Comparison of ENCODE assay signal across 25 cellular contexts in the genomic region with DNA sequence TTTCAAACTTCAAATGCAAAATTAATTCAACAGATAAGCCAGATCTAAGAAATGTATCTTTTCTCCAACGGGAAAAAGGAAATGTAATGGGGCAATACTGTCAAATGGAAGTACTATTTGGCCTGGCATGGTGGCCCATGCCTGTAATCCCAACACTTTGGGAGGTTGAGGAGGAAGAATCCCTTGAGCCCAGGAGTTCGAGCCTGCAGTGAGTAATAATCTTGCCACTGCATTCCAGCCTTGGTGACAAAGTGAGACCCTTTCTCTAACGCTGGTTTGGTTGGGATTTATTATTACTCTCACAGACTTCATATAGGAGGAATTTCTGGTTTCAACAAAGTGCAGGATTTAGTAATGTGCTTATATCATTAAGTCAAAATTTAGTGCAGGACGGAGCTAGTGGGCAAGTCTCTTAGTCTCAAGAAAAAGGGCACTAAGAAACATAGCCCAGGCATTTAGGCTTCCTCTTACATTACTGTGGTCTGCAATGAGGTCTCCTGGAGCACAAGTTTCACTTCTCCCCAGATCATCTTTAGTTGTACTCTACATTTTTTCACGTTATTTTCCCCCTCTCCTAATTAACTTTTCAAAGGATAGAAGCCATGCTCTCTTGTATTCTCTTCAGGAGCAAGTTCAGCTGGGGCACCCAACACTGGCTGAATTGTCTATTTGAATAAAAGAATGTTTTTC. TPM values are rescaled to one million over a fixed set of nuclear protein-coding genes. Genes with fewer than 3 reads are reported as not detected.
DNase-seq lines count a peak whose midpoint lies in the region; ATAC-seq, FAIRE-seq and TF ChIP-seq lines count a peak whose summit lies in the region.
"Had no signal": no experiment of that assay in that cellular context is flagged by ENCODE, and none has a peak within 500 bp of the region (broad histone marks: within the 10 kb centered on the region; RNA-seq: fewer than 3 reads in every experiment).

No MANE protein-coding gene starts in this region.

- H3K9ac ChIP-seq in HUES48 (ENCODE audit: low read depth, low read length) (no peak overlapping the region), endothelial cell of umbilical vein (replicated peaks; ENCODE audit: extremely low read depth, insufficient read depth, low read length) (no peak overlapping the region)

- peaks cover 44 to 53% of the 10 kb centered on the region in 2 donors for H3K36me3 Mint-ChIP-seq in CD14-positive monocyte
- peaks cover 50% of the 10 kb centered on the region for H3K36me3 Mint-ChIP-seq in activated naive CD4-positive, alpha-beta T cell treated with anti-CD3 and anti-CD28 coated beads, Interleukin-2, amount 10 ng/mL, durations not matched to agents 7 days and 5 days

- FAIRE-seq in endothelial cell of umbilical vein (lab: Jason Lieb, UNC) = no peak
- FAIRE-seq: keratinocyte had no signal

- H3K9me1 ChIP-seq in endothelial cell of umbilical vein (replicated peaks; ENCODE audit: control insufficient read depth, extremely low read depth, insufficient read depth, low read length) = no peaks in the 10 kb centered on the region

- peak overlapping the region in 5 of 7 donors; percentile 64 to 84 (median 77) for H3K27ac Mint-ChIP-seq in CD14-positive monocyte
- H3K27ac Mint-ChIP-seq in activated naive CD4-positive, alpha-beta T cell treated with anti-CD3 and anti-CD28 coated beads, Interleukin-2, amount 10 ng/mL, durations not matched to agents 7 days and 5 days = no peak overlapping the region
- H3K27ac Mint-ChIP-seq: stimulated activated naive CD8-positive, alpha-beta T cell treated with anti-CD3 and anti-CD28 coated beads, Interleukin-15, Interleukin-2, amounts not matched to agents 100 ng/mL and 50 ng/mL, for 24 hours had no signal

- no peaks in the 10 kb centered on the region for H4K20me1 ChIP-seq in OCI-LY7 (ENCODE audit: insufficient read depth, low read length)
- H4K20me1 ChIP-seq in endothelial cell of umbilical vein (replicated peaks; ENCODE audit: control insufficient read depth, extremely low read depth, insufficient read depth, low read length) = no peaks in the 10 kb centered on the region

- H3K79me2 ChIP-seq in OCI-LY7 (ENCODE audit: insufficient read depth, low read depth, low read length) = no peaks in the 10 kb centered on the region
- no peaks in the 10 kb centered on the region for H3K79me2 ChIP-seq in endothelial cell of umbilical vein (ENCODE audit: control insufficient read depth, insufficient read depth, low read length)

- no peak for ATAC-seq in gastrocnemius medialis
- ATAC-seq: lower lobe of right lung, PC-3, T-cell had no signal

- H3K27me3 ChIP-seq in HUES48 (ENCODE audit: control insufficient read depth, insufficient read depth, low read length) (no peaks in the 10 kb centered on the region), endothelial cell of umbilical vein (ENCODE audit: control insufficient read depth in 2 of 2, insufficient read depth in 2 of 2, low read length in 2 of 2) (no peaks in the 10 kb centered on the region), gastrocnemius medialis (no peaks in the 10 kb centered on the region)
- H3K27me3 ChIP-seq: colonic mucosa, tibial artery had no signal

- peaks cover 39% of the 10 kb centered on the region for H3K4me1 Mint-ChIP-seq in CD14-positive monocyte
- peaks cover 16% of the 10 kb centered on the region for H3K4me1 Mint-ChIP-seq in activated naive CD4-positive, alpha-beta T cell treated with anti-CD3 and anti-CD28 coated beads, Interleukin-2, amount 10 ng/mL, durations not matched to agents 7 days and 5 days

- no TSS peak for BruUV-seq in OCI-LY7 (replicated peaks; lab: Mats Ljungman, UMichigan)
- no TSS peak for BruUV-seq in endothelial cell of umbilical vein (replicated peaks; lab: Mats Ljungman, UMichigan)

- no peak overlapping the region for H2AFZ ChIP-seq in OCI-LY7 (ENCODE audit: low read length)
- no peak overlapping the region for H2AFZ ChIP-seq in endothelial cell of umbilical vein (ENCODE audit: low read depth, low read length)

- in situ Hi-C loops in gastrocnemius medialis (cut with MboI; ENCODE audit: low sequenced_read_pairs in 4 of 4) = no loop called here

- no peaks in the 10 kb centered on the region for H3K27me3 Mint-ChIP-seq in CD14-positive monocyte (ENCODE audit: low read depth in 3 of 3)
- peaks cover 6% of the 10 kb centered on the region for H3K27me3 Mint-ChIP-seq in activated naive CD4-positive, alpha-beta T cell treated with anti-CD3 and anti-CD28 coated beads, Interleukin-2, amount 10 ng/mL, durations not matched to agents 7 days and 5 days

- CTCF ChIA-PET in OCI-LY7 (lab: Charles Lee; ENCODE audit: unreplicated experiment) (no interaction called here), endothelial cell of umbilical vein (lab: Charles Lee) (no interaction called here)
- CTCF ChIA-PET in activated naive CD4-positive, alpha-beta T cell treated with anti-CD3 and anti-CD28 coated beads, Interleukin-2, amount 10 ng/mL, durations not matched to agents 7 days and 5 days (lab: Charles Lee) = no interaction called here

- intact Hi-C loops in CD14-positive monocyte (cut with micrococcal nuclease) (no loop called here), OCI-LY7 (cut with micrococcal nuclease; ENCODE audit: unreplicated experiment) (no loop called here), endothelial cell of umbilical vein (cut with micrococcal nuclease) (loop anchor here (1.0 kb wide), 1 partner anchor 11 kb away; no protein-coding TSS in a partner anchor), gastrocnemius medialis (cut with DNase I; ENCODE audit: low total_unique reads) (no loop called here)

- H3K4me1 ChIP-seq in HUES48 (ENCODE audit: control insufficient read depth, insufficient read depth, low read length) (no peaks in the 10 kb centered on the region), OCI-LY7 (ENCODE audit: insufficient read depth, low read length, poor library complexity, severe bottlenecking) (peaks cover 29% of the 10 kb centered on the region), endothelial cell of umbilical vein (ENCODE audit: control insufficient read depth, extremely low read depth, insufficient read depth, low read length) (peaks cover 6% of the 10 kb centered on the region), gastrocnemius medialis (peaks cover 7% of the 10 kb centered on the region in 2 donors)

- no peak for DNase-seq in CD14-positive monocyte (ENCODE audit: low spot score)
- DNase-seq in OCI-LY7 (ENCODE audit: low spot score) = peak; percentile 53
- DNase-seq in endothelial cell of umbilical vein (ENCODE audit: low read depth, low spot score) = no peak
- no peak for DNase-seq in LoVo (ENCODE audit: low spot score)
- DNase-seq in NCI-H1694 treated with DMSO at 0.1 percent for 48 hours (lab: John Stamatoyannopoulos, UW) = no peak
- DNase-seq in gastrocnemius medialis = no peak
- DNase-seq in activated naive CD4-positive, alpha-beta T cell treated with anti-CD3 and anti-CD28 coated beads, Interleukin-2, amount 10 ng/mL, durations not matched to agents 7 days and 5 days = no peak
- DNase-seq: activated CD4-positive, alpha-beta T cell treated with anti-CD3 and anti-CD28 coated beads for 4 hours; activated CD8-positive, alpha-beta memory T cell treated with anti-CD3 and anti-CD28 coated beads, Interleukin-2, amount 50 U/mL, for 48 hours; activated gamma-delta T cell; CD8-positive, alpha-beta memory T cell; colonic mucosa; DMS53; lower lobe of right lung; NCI-H1436 treated with DMSO at 0.1 percent for 48 hours; NCI-H524 treated with DMSO at 0.1 percent for 48 hours; PC-3; retina; SHP77 treated with DMSO at 0.1 percent for 48 hours; stimulated activated CD4-positive, alpha-beta T cell treated with anti-CD3 and anti-CD28 coated beads, Interleukin-4, amount 100 ng/mL, for 4 hours; T-cell; tibial artery had no signal

- H3K4me3 ChIP-seq in HUES48 (ENCODE audit: low read depth, low read length) = no peak overlapping the region
- no peak overlapping the region for H3K4me3 ChIP-seq in OCI-LY7 (ENCODE audit: low read depth, low read length, poor library complexity, severe bottlenecking)
- H3K4me3 ChIP-seq in endothelial cell of umbilical vein (replicated peaks in 1 of 3; ENCODE audit: insufficient read depth in 1 of 3, low read depth in 1 of 3, low read length in 3 of 3) = no peak overlapping the region
- H3K4me3 ChIP-seq in gastrocnemius medialis = no peak overlapping the region
- H3K4me3 ChIP-seq: colonic mucosa, lower lobe of right lung, tibial artery had no signal

- H3K27ac ChIP-seq in HUES48 (ENCODE audit: low read depth, low read length) (peak overlapping the region; percentile 38), OCI-LY7 (ENCODE audit: low read depth, low read length, poor library complexity, severe bottlenecking) (peak overlapping the region; percentile 60), endothelial cell of umbilical vein (ENCODE audit: insufficient read depth, low read depth, low read length) (no peak overlapping the region), gastrocnemius medialis (no peak overlapping the region)
- H3K27ac ChIP-seq: colonic mucosa, lower lobe of right lung, tibial artery had no signal

- POLR2A ChIA-PET in OCI-LY7 (lab: Charles Lee) (no interaction called here), endothelial cell of umbilical vein (lab: Charles Lee) (no interaction called here)

- dilution Hi-C loops in endothelial cell of umbilical vein (cut with MboI; ENCODE audit: extremely low pct_ligation_motif_present, low sequenced_read_pairs) = no loop called here

- H3K9me3 Mint-ChIP-seq in CD14-positive monocyte = peaks cover 0 to 4% (median 0%) of the 10 kb centered on the region in 7 donors
- H3K9me3 Mint-ChIP-seq in activated naive CD4-positive, alpha-beta T cell treated with anti-CD3 and anti-CD28 coated beads, Interleukin-2, amount 10 ng/mL, durations not matched to agents 7 days and 5 days = no peaks in the 10 kb centered on the region
- H3K9me3 Mint-ChIP-seq: stimulated activated naive CD8-positive, alpha-beta T cell treated with anti-CD3 and anti-CD28 coated beads, Interleukin-15, Interleukin-2, amounts not matched to agents 100 ng/mL and 50 ng/mL, for 24 hours; T-cell had no signal

- H3K9me3 ChIP-seq in HUES48 (ENCODE audit: control insufficient read depth, insufficient read depth, low read length) = no peaks in the 10 kb centered on the region
- H3K9me3 ChIP-seq in OCI-LY7 (ENCODE audit: low read length) = no peaks in the 10 kb centered on the region
- H3K9me3 ChIP-seq in endothelial cell of umbilical vein (replicated peaks; ENCODE audit: control insufficient read depth, insufficient read depth, low read length) = no peaks in the 10 kb centered on the region
- no peaks in the 10 kb centered on the region for H3K9me3 ChIP-seq in gastrocnemius medialis
- H3K9me3 ChIP-seq: colonic mucosa, lower lobe of right lung, tibial artery had no signal

- TF ChIP-seq CTCF in CD14-positive monocyte (IDR thresholded peaks at IDR 0.05) = no peak
- TF ChIP-seq CTCF in OCI-LY7 (conservative IDR thresholded peaks at IDR 0.05; ENCODE audit: low read length) = no peak
- no peak for TF ChIP-seq CTCF in endothelial cell of umbilical vein (IDR thresholded peaks at IDR 0.05; ENCODE audit: extremely low read depth in 1 of 2, insufficient read depth in 1 of 2, low read depth in 1 of 2, low read length in 2 of 2)
- no peak for TF ChIP-seq CTCF in gastrocnemius medialis (IDR thresholded peaks at IDR 0.05 in 4 of 5, conservative IDR thresholded peaks at IDR 0.05 in 1 of 5)

- no peaks in the 10 kb centered on the region for H3K9me2 ChIP-seq in OCI-LY7 (ENCODE audit: insufficient read depth, low read length)

- TF ChIP-seq POLR2A in endothelial cell of umbilical vein (IDR thresholded peaks at IDR 0.05; ENCODE audit: low read depth, low read length) (peak; percentile 30), gastrocnemius medialis (IDR thresholded peaks at IDR 0.05) (no peak)

- peak overlapping the region; percentile 32 for H3K4me2 ChIP-seq in OCI-LY7 (ENCODE audit: low read length)
- no peak overlapping the region for H3K4me2 ChIP-seq in endothelial cell of umbilical vein (ENCODE audit: insufficient read depth, low read length)

- H3K4me3 Mint-ChIP-seq in CD14-positive monocyte = peak overlapping the region in 1 of 2 donors; percentile 61
- no peak overlapping the region for H3K4me3 Mint-ChIP-seq in activated naive CD4-positive, alpha-beta T cell treated with anti-CD3 and anti-CD28 coated beads, Interleukin-2, amount 10 ng/mL, durations not matched to agents 7 days and 5 days
- H3K4me3 Mint-ChIP-seq: CD8-positive, alpha-beta memory T cell; stimulated activated naive CD8-positive, alpha-beta T cell treated with anti-CD3 and anti-CD28 coated beads, Interleukin-15, Interleukin-2, amounts not matched to agents 100 ng/mL and 50 ng/mL, for 24 hours; T-cell had no signal

- peaks cover 53% of the 10 kb centered on the region for H3K36me3 ChIP-seq in HUES48 (ENCODE audit: control insufficient read depth, insufficient read depth, low read length)
- H3K36me3 ChIP-seq in OCI-LY7 (ENCODE audit: insufficient read depth, low read length) = peaks cover 70% of the 10 kb centered on the region
- H3K36me3 ChIP-seq in endothelial cell of umbilical vein (ENCODE audit: control insufficient read depth in 2 of 2, extremely low read depth in 1 of 2, insufficient read depth in 2 of 2, low read length in 2 of 2) = peaks cover 22 to 38% of the 10 kb centered on the region in 2 experiments
- peaks cover 0 to 54% of the 10 kb centered on the region in 2 donors for H3K36me3 ChIP-seq in gastrocnemius medialis

RNA-seq across cellular contexts. Expression of gene TRIM27, which starts 23.1 kb away (rescaled TPM):
- polyA plus RNA-seq in CD14-positive monocyte (10 to 100 TPM; 42.2 to 44.0 TPM), endothelial cell of umbilical vein (67.1 and 71.9 TPM in 2 replicates)
- 126 and 130 TPM in 2 replicates for total RNA-seq in OCI-LY7 (2014; rRNA removed; shearing (Covaris generic))
- total RNA-seq in OCI-LY7 (2022) (112 and 116 TPM in 2 replicates), endothelial cell of umbilical vein (67.5 and 69.2 TPM in 2 replicates), gastrocnemius medialis (10 to 100 TPM; 33.6 to 45.1 (median 36.1) TPM)
- 46.7 and 47.8 TPM in 2 replicates for polyA plus RNA-seq in endothelial cell of umbilical vein (2011; cell fraction: cytosol; rRNA removed)
- polyA plus RNA-seq in endothelial cell of umbilical vein (2011; cell fraction: nucleus; rRNA removed) = 101 and 124 TPM in 2 replicates
- polyA plus RNA-seq in endothelial cell of umbilical vein (2012) = 38.5 and 44.5 TPM in 2 replicates
- polyA minus RNA-seq in endothelial cell of umbilical vein = 97.6 and 98.7 TPM in 2 replicates
- 76.8 TPM for polyA minus RNA-seq in endothelial cell of umbilical vein (2011; cell fraction: cytosol; rRNA and poly(A)+ RNA removed)
- polyA minus RNA-seq in endothelial cell of umbilical vein (2011; cell fraction: nucleus; rRNA and poly(A)+ RNA removed) = 57.8 and 68.6 TPM in 2 replicates

Comparison
In these comparisons a context has a peak if more than half of its experiments do, and no peak if none do; other contexts are left out.
1. H3K27ac ChIP-seq: peak in HUES48 (single experiment) and OCI-LY7 (single experiment); none in endothelial cell of umbilical vein (single experiment) and gastrocnemius medialis (0 of 4).